Comparison of ENCODE assay signal across 16 cellular contexts in the genomic region with DNA sequence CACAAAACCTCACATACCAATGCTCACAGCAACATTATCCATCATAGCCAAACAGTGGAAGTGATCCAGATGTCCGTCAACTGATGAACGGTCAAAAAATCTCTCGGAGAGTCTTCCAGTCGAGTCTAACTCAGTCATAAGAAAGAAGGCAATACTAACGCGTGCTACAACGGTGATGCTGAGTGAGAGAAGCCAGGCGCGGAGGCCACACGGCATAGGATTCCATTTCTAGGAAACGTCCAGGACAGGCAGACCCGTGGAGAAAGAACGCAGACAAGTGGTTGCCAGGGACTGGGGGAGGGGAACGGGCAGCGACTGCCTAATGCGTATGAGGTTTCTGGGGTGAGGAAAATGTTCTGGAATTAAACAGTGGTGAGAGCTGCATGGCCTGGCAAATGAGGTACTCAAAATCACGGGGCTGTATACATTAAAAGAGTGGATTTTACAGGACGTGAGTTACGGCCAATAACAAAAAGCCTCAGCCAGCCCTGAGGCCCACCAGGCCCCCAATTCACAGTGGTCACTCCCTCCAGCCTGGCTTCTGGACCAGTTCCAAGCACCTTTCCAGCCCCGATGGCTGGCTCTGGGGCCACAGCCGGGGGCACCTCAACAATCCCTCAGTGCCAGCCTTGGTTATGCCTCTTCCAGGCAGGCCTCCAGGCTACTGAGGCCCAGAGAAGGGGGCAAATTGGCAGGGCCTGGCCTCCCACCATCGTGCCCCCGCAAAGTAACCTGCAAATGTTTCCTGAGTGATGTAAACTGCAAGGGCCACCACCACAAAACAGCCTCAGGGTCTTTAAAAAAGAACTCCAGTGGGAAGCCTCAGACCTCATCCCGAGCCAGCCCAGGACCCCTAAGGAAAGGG. TPM values are rescaled to one million over a fixed set of nuclear protein-coding genes. Genes with fewer than 3 reads are reported as not detected.
DNase-seq lines count a peak whose midpoint lies in the region; ATAC-seq, FAIRE-seq and TF ChIP-seq lines count a peak whose summit lies in the region.
"Had no signal": no experiment of that assay in that cellular context is flagged by ENCODE, and none has a peak within 500 bp of the region (broad histone marks: within the 10 kb centered on the region; RNA-seq: fewer than 3 reads in every experiment).

No MANE protein-coding gene starts in this region.

- no peak for FAIRE-seq in urothelium cell line (lab: Jason Lieb, UNC)

- H3K27me3 Mint-ChIP-seq in MCF 10A (ENCODE audit: insufficient read depth, unreplicated experiment) (no peaks in the 10 kb centered on the region), nephron (ENCODE audit: low read depth) (peaks cover 13% of the 10 kb centered on the region)

- peak overlapping the region; percentile 78 for H3K27ac ChIP-seq in breast epithelium
- peak overlapping the region in 1 of 2 donors; percentile 83 for H3K27ac ChIP-seq in uterus
- H3K27ac ChIP-seq in SJCRH30, result no peak overlapping the region

- H3K9me3 Mint-ChIP-seq in MCF 10A (ENCODE audit: unreplicated experiment), result no peaks in the 10 kb centered on the region
- no peaks in the 10 kb centered on the region for H3K9me3 Mint-ChIP-seq in nephron
- H3K9me3 Mint-ChIP-seq: naive B cell had no signal

- no TSS peak for BruUV-seq in MCF 10A (replicated peaks; lab: Mats Ljungman, UMichigan)

- CTCF ChIA-PET in MCF 10A (lab: Yijun Ruan, JAX), result interaction anchor here (0.7 to 4.7 kb wide), 2 partner anchors 66 to 180 kb away, joined by 3 to 79 read pairs; no protein-coding TSS in a partner anchor

- POLR2A ChIA-PET in MCF 10A (lab: Yijun Ruan, JAX), result interaction anchor here (4.7 kb wide), 1 partner anchor 138 kb away, joined by 61 read pairs; no protein-coding TSS in a partner anchor

- H3K36me3 Mint-ChIP-seq in MCF 10A (ENCODE audit: insufficient read depth, unreplicated experiment) (no peaks in the 10 kb centered on the region), nephron (ENCODE audit: low read depth) (no peaks in the 10 kb centered on the region)
- H3K36me3 Mint-ChIP-seq: naive B cell had no signal

- no peak overlapping the region for H3K27ac Mint-ChIP-seq in MCF 10A (ENCODE audit: low read depth, unreplicated experiment)
- peak overlapping the region; percentile 39 to 72 (median 66) for H3K27ac Mint-ChIP-seq in nephron
- H3K27ac Mint-ChIP-seq: naive B cell had no signal

- H3K36me3 ChIP-seq in breast epithelium (no peaks in the 10 kb centered on the region), uterus (no peaks in the 10 kb centered on the region), SJCRH30 (no peaks in the 10 kb centered on the region)

- no peak overlapping the region for H3K4me3 Mint-ChIP-seq in MCF 10A (ENCODE audit: unreplicated experiment)
- peak overlapping the region; percentile 51 to 75 (median 61) for H3K4me3 Mint-ChIP-seq in nephron

- H3K4me1 Mint-ChIP-seq in MCF 10A (ENCODE audit: insufficient read depth, unreplicated experiment) (peaks cover 14% of the 10 kb centered on the region), nephron (peaks cover 32% of the 10 kb centered on the region)

- H3K9me3 ChIP-seq in breast epithelium (no peaks in the 10 kb centered on the region), uterus (no peaks in the 10 kb centered on the region), SJCRH30 (replicated peaks) (no peaks in the 10 kb centered on the region)

- intact Hi-C loops in breast epithelium (cut with DNase I; ENCODE audit: low total_unique reads), result loop anchor here (10.0 kb wide), 2 partner anchors 179 to 459 kb away; no protein-coding TSS in a partner anchor
- intact Hi-C loops in MCF 10A (cut with micrococcal nuclease), result no loop called here
- intact Hi-C loops in Right ventricle myocardium superior (cut with DNase I), result no loop called here
- intact Hi-C loops in uterus (cut with DNase I; ENCODE audit: low total_unique reads), result no loop called here

- peaks cover 7 to 11% of the 10 kb centered on the region in 2 donors for H3K4me1 ChIP-seq in breast epithelium
- H3K4me1 ChIP-seq in uterus, result peaks cover 0 to 13% of the 10 kb centered on the region in 2 donors
- H3K4me1 ChIP-seq in SJCRH30, result peaks cover 40% of the 10 kb centered on the region

- TF ChIP-seq POLR2A in breast epithelium (IDR thresholded peaks at IDR 0.05) (no peak), uterus (IDR thresholded peaks at IDR 0.05) (no peak)

- no peak for TF ChIP-seq CTCF in breast epithelium (IDR thresholded peaks at IDR 0.05)
- TF ChIP-seq CTCF in MCF 10A (IDR thresholded peaks at IDR 0.05; ENCODE audit: unreplicated experiment), result no peak
- TF ChIP-seq CTCF in nephron (IDR thresholded peaks at IDR 0.05; ENCODE audit: unreplicated experiment in 3 of 3), result no peak
- no peak for TF ChIP-seq CTCF in uterus (IDR thresholded peaks at IDR 0.05)

- ATAC-seq in Right ventricle myocardium superior (ENCODE audit: poor library complexity) (peak; percentile 24), GM19351 (IDR thresholded peaks at IDR 0.05; ENCODE audit: unreplicated experiment) (no peak)
- ATAC-seq: esophagus mucosa had no signal

- DNase-seq in breast epithelium (ENCODE audit: low spot score in 2 of 2), result peak in 1 of 2 donors; percentile 49
- no peak for DNase-seq in MCF 10A (ENCODE audit: unreplicated experiment)
- DNase-seq in Right ventricle myocardium superior, result peak; percentile 76
- DNase-seq in uterus, result peak; percentile 36 to 57
- no peak for DNase-seq in urothelium cell line (ENCODE audit: low spot score)
- no peak for DNase-seq in SJCRH30
- DNase-seq: activated naive CD4-positive, alpha-beta T cell treated with Interleukin-2 at 50 U/mL for 16 hours; cerebellar nuclear complex; DMS 273 treated with DMSO at 0.1 percent for 48 hours; Karpas-422; naive B cell; NCI-H2029 treated with DMSO at 0.1 percent for 48 hours; NK-92 treated with Interleukin-12 subunit alpha and Interleukin-12 subunit beta, amount 100 ng/mL, for 24 hours had no signal

- H3K27me3 ChIP-seq in breast epithelium, result no peaks in the 10 kb centered on the region
- no peaks in the 10 kb centered on the region for H3K27me3 ChIP-seq in uterus
- H3K27me3 ChIP-seq in SJCRH30, result no peaks in the 10 kb centered on the region

- H3K4me3 ChIP-seq in breast epithelium, result no peak overlapping the region
- no peak overlapping the region for H3K4me3 ChIP-seq in uterus
- H3K4me3 ChIP-seq in SJCRH30, result no peak overlapping the region

RNA-seq across cellular contexts. Expression of gene WNT9A, which starts 3.4 kb away (rescaled TPM):
- total RNA-seq in breast epithelium, result 1 to 10 TPM; 1.1 to 2.5 (median 1.3) TPM
- total RNA-seq in MCF 10A (2022), result 2.6 and 6.6 TPM in 2 replicates
- 0.59 TPM for total RNA-seq in Right ventricle myocardium superior
- total RNA-seq in uterus, result 1 to 10 TPM in 3 of 4 donors, not detected in 1; 2.4 to 6.8 (median 4.4) TPM
- 0.79 and 1.1 TPM in 2 replicates for total RNA-seq in SJCRH30 (2014; rRNA removed; shearing (Covaris generic))

Comparison
In these comparisons a context has a peak if more than half of its experiments do, and no peak if none do; other contexts are left out.
1. DNase-seq: peak in Right ventricle myocardium superior (single experiment) and uterus (2 of 2); none in MCF 10A (single experiment), urothelium cell line (single experiment) and SJCRH30 (0 of 2).